30 cellular contexts compared by ENCODE assay signal in genomic region chr17:17026163-17026562, GRCh38. TPM values are rescaled to one million over a fixed set of nuclear protein-coding genes. Genes with fewer than 3 reads are reported as not detected.
"Had no signal": no experiment of that assay in that cellular context is flagged by ENCODE, and none has a peak within 500 bp of the region (broad histone marks: within the 10 kb centered on the region; RNA-seq: fewer than 3 reads in every experiment).

No MANE protein-coding gene starts in this region.

- H3K9me3 ChIP-seq: esophagus muscularis mucosa, left ventricle myocardium inferior, psoas muscle, right lobe of liver, suprapubic skin had no signal

- H3K27ac Mint-ChIP-seq: activated CD8-positive, alpha-beta T cell treated with anti-CD3 and anti-CD28 coated beads, Interleukin-2, amount 10 ng/mL, durations not matched to agents 7 days and 5 days; activated naive CD4-positive, alpha-beta T cell treated with anti-CD3 and anti-CD28 coated beads, Interleukin-2, amount 50 U/mL, for 72 hours; immature natural killer cell; naive thymus-derived CD4-positive, alpha-beta T cell had no signal

- DNase-seq: activated CD4-positive, alpha-beta T cell treated with anti-CD3 and anti-CD28 coated beads for 1 hour; activated CD4-positive, alpha-beta T cell treated with anti-CD3 and anti-CD28 coated beads, Interleukin-2, amount 50 U/mL, for 1 hour; activated CD8-positive, alpha-beta T cell treated with anti-CD3 and anti-CD28 coated beads, Interleukin-2, amount 10 ng/mL, durations not matched to agents 7 days and 5 days; activated gamma-delta T cell treated with Interleukin-2 at 50 U/mL for 16 hours; activated T-cell treated with anti-CD3 and anti-CD28 coated beads, Interleukin-2, amount 50 U/mL, for 1 hour; brain microvascular endothelial cell; central memory CD4-positive, alpha-beta T cell; dermis blood vessel endothelial cell; effector memory CD4-positive, alpha-beta T cell; glutamatergic neuron; immature natural killer cell; left ventricle myocardium inferior; naive thymus-derived CD4-positive, alpha-beta T cell; psoas muscle; stimulated activated CD4-positive, alpha-beta T cell treated with anti-CD3 and anti-CD28 coated beads, Interleukin-1b, Interleukin-23, amount 100 ng/mL, for 48 hours; stimulated activated naive CD8-positive, alpha-beta T cell treated with anti-CD3 and anti-CD28 coated beads, Interleukin-15, amount 100 ng/mL, for 72 hours; T-helper 9 cell; trophoblast cell had no signal

- H3K36me3 Mint-ChIP-seq: activated naive CD4-positive, alpha-beta T cell treated with anti-CD3 and anti-CD28 coated beads, Interleukin-2, amount 50 U/mL, for 72 hours; immature natural killer cell; naive thymus-derived CD4-positive, alpha-beta T cell had no signal

- H3K4me1 ChIP-seq: right lobe of liver had no signal

- H3K36me3 ChIP-seq: brain microvascular endothelial cell, esophagus muscularis mucosa, left ventricle myocardium inferior, right lobe of liver, suprapubic skin had no signal

- H3K4me3 Mint-ChIP-seq: activated CD8-positive, alpha-beta T cell treated with anti-CD3 and anti-CD28 coated beads, Interleukin-2, amount 10 ng/mL, durations not matched to agents 7 days and 5 days; immature natural killer cell; naive thymus-derived CD4-positive, alpha-beta T cell; stimulated activated naive CD8-positive, alpha-beta T cell treated with anti-CD3 and anti-CD28 coated beads, Interleukin-15, amount 100 ng/mL, for 72 hours had no signal

- H3K27me3 ChIP-seq: brain microvascular endothelial cell, esophagus muscularis mucosa, hepatocyte, right lobe of liver, suprapubic skin had no signal

- H3K4me1 Mint-ChIP-seq: immature natural killer cell; naive thymus-derived CD4-positive, alpha-beta T cell; stimulated activated naive CD8-positive, alpha-beta T cell treated with anti-CD3 and anti-CD28 coated beads, Interleukin-15, amount 100 ng/mL, for 72 hours had no signal

- H3K27ac ChIP-seq: brain microvascular endothelial cell, esophagus muscularis mucosa, hepatocyte, left ventricle myocardium inferior, psoas muscle, right lobe of liver, suprapubic skin had no signal

- H3K4me3 ChIP-seq: esophagus muscularis mucosa, hepatocyte, left ventricle myocardium inferior, psoas muscle, right lobe of liver, skin epidermis, suprapubic skin had no signal

- H3K9me3 Mint-ChIP-seq: activated naive CD4-positive, alpha-beta T cell treated with anti-CD3 and anti-CD28 coated beads, Interleukin-2, amount 50 U/mL, for 72 hours; immature natural killer cell; naive thymus-derived CD4-positive, alpha-beta T cell; stimulated activated naive CD8-positive, alpha-beta T cell treated with anti-CD3 and anti-CD28 coated beads, Interleukin-15, amount 100 ng/mL, for 72 hours had no signal

- H3K27me3 Mint-ChIP-seq: naive thymus-derived CD4-positive, alpha-beta T cell; stimulated activated naive CD8-positive, alpha-beta T cell treated with anti-CD3 and anti-CD28 coated beads, Interleukin-15, amount 100 ng/mL, for 72 hours had no signal

- ATAC-seq: activated CD8-positive, alpha-beta T cell treated with anti-CD3 and anti-CD28 coated beads, Interleukin-2, amount 10 ng/mL, durations not matched to agents 7 days and 5 days; activated naive CD4-positive, alpha-beta T cell treated with anti-CD3 and anti-CD28 coated beads, Interleukin-2, amount 50 U/mL, for 72 hours; naive thymus-derived CD4-positive, alpha-beta T cell; psoas muscle; right lobe of liver; stimulated activated naive CD8-positive, alpha-beta T cell treated with anti-CD3 and anti-CD28 coated beads, Interleukin-15, amount 100 ng/mL, for 72 hours had no signal

RNA-seq across cellular contexts. Expression of gene TNFRSF13B, which starts 54.2 kb away (rescaled TPM):
- total RNA-seq: activated CD8-positive, alpha-beta T cell treated with anti-CD3 and anti-CD28 coated beads, Interleukin-2, amount 10 ng/mL, durations not matched to agents 7 days and 5 days; activated naive CD4-positive, alpha-beta T cell treated with anti-CD3 and anti-CD28 coated beads, Interleukin-2, amount 50 U/mL, for 72 hours; aorta; dermis blood vessel endothelial cell; endothelial cell of umbilical vein; frontal cortex; hepatocyte; kidney epithelial cell; left ventricle myocardium inferior; osteocyte; psoas muscle; T-helper 1 cell treated with Interleukin-12 subunit alpha and Interleukin-12 subunit beta and Interleukin-4 antibody, amounts not matched to agents 30 ng/mL and 1 ng/mL, for 36 hours had no signal
- polyA plus RNA-seq: aorta, endothelial cell of umbilical vein, hepatocyte, immature natural killer cell, psoas muscle had no signal
